ENCODE assay signal across 17 cellular contexts in the genomic region with DNA sequence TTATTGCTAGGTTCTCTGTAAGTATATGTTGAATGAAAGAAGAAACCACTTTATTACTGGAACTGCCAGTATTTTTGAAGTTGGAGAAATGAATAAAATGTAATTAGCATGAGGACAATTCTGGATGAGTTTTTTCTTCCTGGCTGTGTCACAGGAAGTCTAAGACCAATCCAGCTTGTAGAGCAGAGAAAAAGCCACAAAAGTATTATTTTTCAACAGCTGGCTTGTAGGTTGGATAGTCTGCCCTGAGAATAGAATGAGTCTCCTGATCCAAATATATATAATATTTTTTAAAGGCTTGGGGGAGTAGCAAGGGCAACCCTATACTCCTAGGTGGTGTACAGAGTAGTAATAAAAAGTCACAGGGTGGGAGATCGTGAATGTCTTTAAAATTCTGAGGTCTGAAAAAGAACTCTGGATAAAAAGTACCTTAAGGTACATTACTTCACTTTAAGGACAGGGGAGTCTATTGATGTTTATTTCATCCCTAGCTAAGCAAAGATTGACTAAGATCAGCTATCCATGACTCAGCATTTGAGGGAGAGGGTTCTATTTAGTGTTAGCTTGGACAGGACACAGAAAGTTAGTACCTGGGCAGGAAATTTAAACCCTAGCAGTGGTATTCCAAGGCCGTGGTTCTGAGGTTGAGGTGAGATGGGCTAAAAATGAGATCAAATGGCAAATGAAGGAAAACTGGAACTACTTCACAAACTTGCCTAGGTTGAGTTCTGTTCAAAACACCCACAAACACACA. TPM values are rescaled to one million over a fixed set of nuclear protein-coding genes. Genes with fewer than 3 reads are reported as not detected.
DNase-seq lines count a peak whose midpoint lies in the region; ATAC-seq, FAIRE-seq and TF ChIP-seq lines count a peak whose summit lies in the region.
"Had no signal": no experiment of that assay in that cellular context is flagged by ENCODE, and none has a peak within 500 bp of the region (broad histone marks: within the 10 kb centered on the region; RNA-seq: fewer than 3 reads in every experiment).

No MANE protein-coding gene starts in this region.

- H3K79me2 ChIP-seq in astrocyte (ENCODE audit: insufficient read depth, low read length) = no peaks in the 10 kb centered on the region

- FAIRE-seq in astrocyte (lab: Jason Lieb, UNC) (no peak), GM12891 (lab: Jason Lieb, UNC) (no peak)

- H4K20me1 ChIP-seq in astrocyte (ENCODE audit: insufficient read depth, low read length) = no peaks in the 10 kb centered on the region

- H3K27ac ChIP-seq in astrocyte (ENCODE audit: low read depth, low read length) (no peak overlapping the region), right atrium auricular region (peak overlapping the region; percentile 72 to 76), rectal smooth muscle tissue (ENCODE audit: low read depth, low read length) (peak overlapping the region; percentile 30)

- H3K36me3 Mint-ChIP-seq in Caco-2 (ENCODE audit: insufficient read depth, unreplicated experiment) (no peaks in the 10 kb centered on the region), astrocyte (ENCODE audit: low read depth, unreplicated experiment) (no peaks in the 10 kb centered on the region)
- H3K36me3 Mint-ChIP-seq: activated CD4-positive, alpha-beta memory T cell treated with anti-CD3 and anti-CD28 coated beads for 36 hours; activated naive CD4-positive, alpha-beta T cell treated with anti-CD3 and anti-CD28 coated beads, Interleukin-2, amount 10 ng/mL, durations not matched to agents 7 days and 5 days; natural killer cell had no signal

- no peak for TF ChIP-seq POLR2A in GM12891 (IDR thresholded peaks at IDR 0.05; ENCODE audit: low read depth, low read length)

- POLR2A ChIA-PET in Caco-2 (lab: Charles Lee) = interaction anchor here (0.6 kb wide), 1 partner anchor 30 kb away, joined by 3 read pairs; no protein-coding TSS in a partner anchor

- BruUV-seq in Caco-2 (replicated peaks; lab: Mats Ljungman, UMichigan) = no TSS peak

- no peak overlapping the region for H3K4me2 ChIP-seq in astrocyte (ENCODE audit: low read length)

- H3K4me1 ChIP-seq in Caco-2 (peaks cover 26% of the 10 kb centered on the region), astrocyte (ENCODE audit: insufficient read depth, low read length) (no peaks in the 10 kb centered on the region), right atrium auricular region (peaks cover 0 to 56% of the 10 kb centered on the region in 2 donors), rectal smooth muscle tissue (ENCODE audit: control insufficient read depth, insufficient read depth, low read length) (peaks cover 3% of the 10 kb centered on the region)

- ATAC-seq in HG03159 (IDR thresholded peaks at IDR 0.05; ENCODE audit: unreplicated experiment) (no peak), HG02571 (IDR thresholded peaks at IDR 0.05; ENCODE audit: unreplicated experiment) (no peak)
- ATAC-seq: natural killer cell; stimulated activated naive CD8-positive, alpha-beta T cell treated with anti-CD3 and anti-CD28 coated beads, Interleukin-15, amount 100 ng/mL, for 72 hours; T-helper 17 cell had no signal

- H2AFZ ChIP-seq in astrocyte (ENCODE audit: low read depth, low read length) = no peak overlapping the region

- peak overlapping the region; percentile 66 for H3K27ac Mint-ChIP-seq in Caco-2 (ENCODE audit: unreplicated experiment)
- peak overlapping the region; percentile 87 for H3K27ac Mint-ChIP-seq in astrocyte (ENCODE audit: unreplicated experiment)
- H3K27ac Mint-ChIP-seq: activated CD4-positive, alpha-beta memory T cell treated with anti-CD3 and anti-CD28 coated beads for 36 hours; activated naive CD4-positive, alpha-beta T cell treated with anti-CD3 and anti-CD28 coated beads, Interleukin-2, amount 10 ng/mL, durations not matched to agents 7 days and 5 days; natural killer cell; stimulated activated naive CD8-positive, alpha-beta T cell treated with anti-CD3 and anti-CD28 coated beads, Interleukin-15, amount 100 ng/mL, for 72 hours; T-helper 17 cell had no signal

- H3K9me3 ChIP-seq in Caco-2 (no peaks in the 10 kb centered on the region), astrocyte (ENCODE audit: insufficient read depth, low read depth, low read length) (no peaks in the 10 kb centered on the region), right atrium auricular region (no peaks in the 10 kb centered on the region)

- H3K4me3 Mint-ChIP-seq in Caco-2 (ENCODE audit: unreplicated experiment) = no peak overlapping the region
- no peak overlapping the region for H3K4me3 Mint-ChIP-seq in astrocyte (ENCODE audit: unreplicated experiment)
- H3K4me3 Mint-ChIP-seq: activated CD4-positive, alpha-beta memory T cell treated with anti-CD3 and anti-CD28 coated beads for 36 hours; activated naive CD4-positive, alpha-beta T cell treated with anti-CD3 and anti-CD28 coated beads, Interleukin-2, amount 10 ng/mL, durations not matched to agents 7 days and 5 days; natural killer cell; stimulated activated naive CD8-positive, alpha-beta T cell treated with anti-CD3 and anti-CD28 coated beads, Interleukin-15, amount 100 ng/mL, for 72 hours; T-helper 17 cell had no signal

- H3K9me3 Mint-ChIP-seq in Caco-2 (ENCODE audit: unreplicated experiment) (no peaks in the 10 kb centered on the region), astrocyte (ENCODE audit: unreplicated experiment) (no peaks in the 10 kb centered on the region)
- H3K9me3 Mint-ChIP-seq: activated CD4-positive, alpha-beta memory T cell treated with anti-CD3 and anti-CD28 coated beads for 36 hours; activated naive CD4-positive, alpha-beta T cell treated with anti-CD3 and anti-CD28 coated beads, Interleukin-2, amount 10 ng/mL, durations not matched to agents 7 days and 5 days; natural killer cell; stimulated activated naive CD8-positive, alpha-beta T cell treated with anti-CD3 and anti-CD28 coated beads, Interleukin-15, amount 100 ng/mL, for 72 hours had no signal

- intact Hi-C loops in Caco-2 (cut with micrococcal nuclease; ENCODE audit: unreplicated experiment) = loop anchor here (10.0 kb wide), 1 partner anchor 364 kb away; no protein-coding TSS in a partner anchor

- H3K9ac ChIP-seq in astrocyte (ENCODE audit: low read length) (no peak overlapping the region), rectal smooth muscle tissue (ENCODE audit: low read length) (no peak overlapping the region)

- CTCF ChIA-PET in Caco-2 (lab: Charles Lee) = no interaction called here

- H3K4me3 ChIP-seq in Caco-2 (ENCODE audit: low read depth, low read length) = no peak overlapping the region
- H3K4me3 ChIP-seq in astrocyte (ENCODE audit: insufficient read depth, low read depth, low read length) = no peak overlapping the region
- no peak overlapping the region for H3K4me3 ChIP-seq in right atrium auricular region
- H3K4me3 ChIP-seq in rectal smooth muscle tissue (ENCODE audit: low read length) = no peak overlapping the region

- no peak for TF ChIP-seq CTCF in Caco-2 (IDR thresholded peaks at IDR 0.05; ENCODE audit: insufficient read depth in 1 of 2, low read depth in 1 of 2, low read length in 1 of 2, severe bottlenecking in 1 of 2, unreplicated experiment in 1 of 2)
- TF ChIP-seq CTCF in astrocyte (IDR thresholded peaks at IDR 0.05; ENCODE audit: insufficient read depth, low read depth, low read length) = no peak
- TF ChIP-seq CTCF in right atrium auricular region (IDR thresholded peaks at IDR 0.05) = no peak

- peaks cover 20% of the 10 kb centered on the region for H3K4me1 Mint-ChIP-seq in Caco-2 (ENCODE audit: low read depth, unreplicated experiment)
- H3K4me1 Mint-ChIP-seq in astrocyte (ENCODE audit: low read depth, unreplicated experiment) = peaks cover 16% of the 10 kb centered on the region
- H3K4me1 Mint-ChIP-seq: activated naive CD4-positive, alpha-beta T cell treated with anti-CD3 and anti-CD28 coated beads, Interleukin-2, amount 10 ng/mL, durations not matched to agents 7 days and 5 days; natural killer cell; stimulated activated naive CD8-positive, alpha-beta T cell treated with anti-CD3 and anti-CD28 coated beads, Interleukin-15, amount 100 ng/mL, for 72 hours had no signal

- no peaks in the 10 kb centered on the region for H3K36me3 ChIP-seq in Caco-2 (ENCODE audit: control insufficient read depth, insufficient read depth, low read length)
- H3K36me3 ChIP-seq in astrocyte (ENCODE audit: insufficient read depth, low read length) = no peaks in the 10 kb centered on the region
- no peaks in the 10 kb centered on the region for H3K36me3 ChIP-seq in right atrium auricular region
- H3K36me3 ChIP-seq in rectal smooth muscle tissue (ENCODE audit: control insufficient read depth, insufficient read depth, low read length) = no peaks in the 10 kb centered on the region

- DNase-seq in Caco-2 (no peak), astrocyte (ENCODE audit: low read depth) (no peak), right atrium auricular region (ENCODE audit: low spot score) (no peak), GM12891 (ENCODE audit: insufficient read length, low spot score) (no peak)
- no peak for DNase-seq in activated naive CD4-positive, alpha-beta T cell treated with anti-CD3 and anti-CD28 coated beads, Interleukin-2, amount 50 U/mL, for 16 hours
- DNase-seq: activated CD4-positive, alpha-beta memory T cell treated with anti-CD3 and anti-CD28 coated beads for 36 hours; activated naive CD4-positive, alpha-beta T cell treated with anti-CD3 and anti-CD28 coated beads, Interleukin-2, amount 10 ng/mL, durations not matched to agents 7 days and 5 days; AML-193; GDM1; natural killer cell; NCI-H1930; stimulated activated CD4-positive, alpha-beta T cell treated with anti-CD3 and anti-CD28 coated beads, Interleukin-2, amount 100 ng/mL, for 24 hours; stimulated activated naive CD8-positive, alpha-beta T cell treated with anti-CD3 and anti-CD28 coated beads, Interleukin-15, amount 100 ng/mL, for 72 hours; T-helper 17 cell had no signal

- no peaks in the 10 kb centered on the region for H3K27me3 ChIP-seq in Caco-2 (replicated peaks; ENCODE audit: control insufficient read depth, insufficient read depth, low read length)
- H3K27me3 ChIP-seq in astrocyte (ENCODE audit: insufficient read depth, low read length) = no peaks in the 10 kb centered on the region
- H3K27me3 ChIP-seq in right atrium auricular region = no peaks in the 10 kb centered on the region
- H3K27me3 ChIP-seq in rectal smooth muscle tissue (ENCODE audit: control insufficient read depth, insufficient read depth, low read length) = no peaks in the 10 kb centered on the region

- H3K27me3 Mint-ChIP-seq in Caco-2 (ENCODE audit: insufficient read depth, unreplicated experiment) = no peaks in the 10 kb centered on the region
- H3K27me3 Mint-ChIP-seq in astrocyte (ENCODE audit: low read depth, unreplicated experiment) = no peaks in the 10 kb centered on the region
- H3K27me3 Mint-ChIP-seq: activated naive CD4-positive, alpha-beta T cell treated with anti-CD3 and anti-CD28 coated beads, Interleukin-2, amount 10 ng/mL, durations not matched to agents 7 days and 5 days; stimulated activated naive CD8-positive, alpha-beta T cell treated with anti-CD3 and anti-CD28 coated beads, Interleukin-15, amount 100 ng/mL, for 72 hours; T-helper 17 cell had no signal

TF ChIP-seq in GM12891, 5 proteins besides CTCF, POLR2A, EP300 and RAD21 (continues in another document):
- TF ChIP-seq POU2F2 (IDR thresholded peaks at IDR 0.05; ENCODE audit: low read depth, low read length) (no peak), TAF1 (IDR thresholded peaks at IDR 0.05; ENCODE audit: low read depth, low read length) (no peak)

RNA-seq across cellular contexts. Expression of a gene that starts 31.7 kb away (rescaled TPM):
- 78.1 and 109 TPM in 2 replicates for total RNA-seq in Caco-2 (2022)
- total RNA-seq in astrocyte = 2.2 and 3.1 TPM in 2 replicates
- 100 to 1,000 TPM in 1 of 2 donors, 10 to 100 TPM in 1; 57.7 to 132 TPM for total RNA-seq in right atrium auricular region
- polyA plus RNA-seq in GM12891 (2012; ENCODE audit: low read depth, missing spikeins) = 0.05 TPM

Comparison
In these comparisons a context has a peak if more than half of its experiments do, and no peak if none do; other contexts are left out.
1. RNA of a gene that starts 31.7 kb away (total RNA-seq): 57.7 to 132 TPM in right atrium auricular region and 78.1 to 109 TPM in Caco-2; 2.2 to 3.1 TPM in astrocyte; every median in the first group is over 10 times any median in the second.